ENCODE assay signal across 6 cellular contexts in genomic region chr4:26707342-26707741, GRCh38.
"Had no signal": no experiment of that assay in that cellular context is flagged by ENCODE, and none has a peak within 500 bp of the region (broad histone marks: within the 10 kb centered on the region; RNA-seq: fewer than 3 reads in every experiment).

No MANE protein-coding gene starts in this region.

- H3K27ac ChIP-seq: HL-60 had no signal

- ATAC-seq: HepG2 had no signal

- DNase-seq: IMR-90, KBM-7, KG1 had no signal

- FAIRE-seq: HepG2, HTR-8/SVneo had no signal
